8 cellular contexts compared by ENCODE assay signal in the genomic region with DNA sequence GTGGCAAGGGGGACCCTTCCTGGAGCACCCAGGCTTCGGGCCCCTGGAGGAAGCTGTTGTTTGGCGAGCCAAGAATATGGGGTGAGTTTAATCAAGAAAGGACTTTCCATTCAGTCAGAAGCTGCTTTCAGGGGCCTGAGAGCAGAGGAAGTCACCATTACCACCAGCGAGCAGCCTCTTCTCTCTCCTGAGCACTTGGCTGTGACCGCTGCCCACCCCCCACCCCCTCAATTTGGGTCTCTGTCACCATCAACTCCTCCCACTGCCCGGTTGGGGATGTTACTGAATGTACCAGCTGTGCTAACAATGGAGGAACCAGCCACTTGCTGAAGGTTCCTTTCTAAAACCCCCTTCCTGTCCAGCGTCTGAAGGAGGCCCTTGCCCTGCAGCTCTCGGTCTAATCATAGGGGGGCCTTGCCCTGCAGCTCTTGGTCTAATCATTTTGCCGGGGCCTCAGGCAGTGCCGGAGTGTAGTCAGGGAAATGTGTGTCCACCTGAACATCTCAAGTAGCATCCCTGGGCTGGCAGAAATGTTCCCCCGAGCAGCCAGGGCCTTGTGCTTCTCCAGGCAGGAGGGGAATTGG. TPM values are rescaled to one million over a fixed set of nuclear protein-coding genes. Genes with fewer than 3 reads are reported as not detected.
A peak's percentile ranks its signal among the peaks of the same experiment; 100 is the strongest.
DNase-seq lines count a peak whose midpoint lies in the region; ATAC-seq lines count a peak whose summit lies in the region.

No MANE protein-coding gene starts in this region.

- peaks cover 52% of the 10 kb centered on the region for H3K4me1 Mint-ChIP-seq in activated naive CD8-positive, alpha-beta T cell treated with anti-CD3 and anti-CD28 coated beads, Interleukin-2, amount 50 U/mL, for 24 hours

- H3K36me3 Mint-ChIP-seq in activated naive CD8-positive, alpha-beta T cell treated with anti-CD3 and anti-CD28 coated beads, Interleukin-2, amount 50 U/mL, for 24 hours (ENCODE audit: low read depth), result peaks cover 2% of the 10 kb centered on the region

- peak overlapping the region; percentile 99 for H3K27ac Mint-ChIP-seq in activated naive CD8-positive, alpha-beta T cell treated with anti-CD3 and anti-CD28 coated beads, Interleukin-2, amount 50 U/mL, for 24 hours

- intact Hi-C loops in sciatic nerve (cut with DNase I), result no loop called here

- H3K4me3 Mint-ChIP-seq in activated naive CD8-positive, alpha-beta T cell treated with anti-CD3 and anti-CD28 coated beads, Interleukin-2, amount 50 U/mL, for 24 hours, result peak overlapping the region; percentile 94

- DNase-seq in activated naive CD8-positive, alpha-beta T cell treated with anti-CD3 and anti-CD28 coated beads, Interleukin-2, amount 50 U/mL, for 24 hours, result peak; percentile 57
- DNase-seq in sciatic nerve (ENCODE audit: low spot score) (peak; percentile 56), NCI-H1417 (lab: John Stamatoyannopoulos, UW) (no peak), putamen (ENCODE audit: low spot score) (no peak)

- ATAC-seq in GM18498 (IDR thresholded peaks at IDR 0.05; ENCODE audit: unreplicated experiment), result peak; percentile 19
- ATAC-seq in HG03045 (IDR thresholded peaks at IDR 0.05; ENCODE audit: unreplicated experiment), result peak; percentile 11
- peak; percentile 17 for ATAC-seq in activated naive CD8-positive, alpha-beta T cell treated with anti-CD3 and anti-CD28 coated beads, Interleukin-2, amount 50 U/mL, for 24 hours
- ATAC-seq in sciatic nerve, result peak; percentile 3
- ATAC-seq in GM19328 (IDR thresholded peaks at IDR 0.05; ENCODE audit: unreplicated experiment), result no peak
- no peak for ATAC-seq in GM21737 (IDR thresholded peaks at IDR 0.05; ENCODE audit: unreplicated experiment)

- H3K27me3 Mint-ChIP-seq in activated naive CD8-positive, alpha-beta T cell treated with anti-CD3 and anti-CD28 coated beads, Interleukin-2, amount 50 U/mL, for 24 hours, result no peaks in the 10 kb centered on the region

- H3K9me3 Mint-ChIP-seq in activated naive CD8-positive, alpha-beta T cell treated with anti-CD3 and anti-CD28 coated beads, Interleukin-2, amount 50 U/mL, for 24 hours, result no peaks in the 10 kb centered on the region

RNA-seq across cellular contexts. Expression of gene INPP5D, which starts 1.0 kb away (rescaled TPM):
- 56.3 TPM for total RNA-seq in sciatic nerve

RNA-seq across cellular contexts. Expression of gene NEU2, which starts 28.6 kb away (rescaled TPM):
- total RNA-seq in sciatic nerve, result not detected

RNA-seq across cellular contexts. Expression of gene NGEF, which starts 48.0 kb away (rescaled TPM):
- 17.5 TPM for total RNA-seq in sciatic nerve

Comparison
In these comparisons a context has a peak if more than half of its experiments do, and no peak if none do; other contexts are left out.
1. ATAC-seq: peak in GM18498 (single experiment), HG03045 (single experiment), activated naive CD8-positive, alpha-beta T cell treated with anti-CD3 and anti-CD28 coated beads, Interleukin-2, amount 50 U/mL, for 24 hours (single experiment) and sciatic nerve (single experiment); none in GM19328 (single experiment) and GM21737 (single experiment).
2. DNase-seq: peak in activated naive CD8-positive, alpha-beta T cell treated with anti-CD3 and anti-CD28 coated beads, Interleukin-2, amount 50 U/mL, for 24 hours (single experiment) and sciatic nerve (single experiment); none in NCI-H1417 (0 of 3) and putamen (single experiment).